ENCODE assay signal across 18 cellular contexts in the genomic region with DNA sequence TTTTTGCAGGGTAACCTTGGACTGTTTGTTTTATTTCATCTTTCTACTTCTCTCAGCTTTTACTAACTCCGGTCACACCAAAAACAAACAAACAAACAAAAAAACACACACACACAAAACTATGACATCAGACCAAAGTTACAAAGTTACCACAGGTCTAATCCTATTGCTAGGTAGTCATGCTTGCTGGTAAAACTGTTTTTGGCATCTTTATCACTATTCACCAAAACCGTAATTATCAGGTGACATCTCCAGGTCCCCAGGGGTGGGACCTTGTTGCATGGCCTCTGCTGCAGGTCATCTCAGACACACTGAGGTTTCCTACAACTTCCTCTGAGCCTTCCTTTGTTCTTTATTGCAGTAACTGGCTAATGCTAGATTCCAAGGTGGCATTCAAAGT.
A peak's percentile ranks its signal among the peaks of the same experiment; 100 is the strongest.
DNase-seq lines count a peak whose midpoint lies in the region; FAIRE-seq and TF ChIP-seq lines count a peak whose summit lies in the region.
"Had no signal": no experiment of that assay in that cellular context is flagged by ENCODE, and none has a peak within 500 bp of the region (broad histone marks: within the 10 kb centered on the region; RNA-seq: fewer than 3 reads in every experiment).

No MANE protein-coding gene starts in this region.

- H3K4me3 ChIP-seq in breast epithelium (no peak overlapping the region), mammary epithelial cell (replicated peaks in 1 of 3; ENCODE audit: insufficient read depth in 1 of 3, low read depth in 2 of 3, low read length in 3 of 3) (no peak overlapping the region), esophagus muscularis mucosa (no peak overlapping the region), muscle layer of duodenum (ENCODE audit: low read depth in 1 of 2, low read length in 2 of 2) (no peak overlapping the region), thyroid gland (replicated peaks in 1 of 3) (no peak overlapping the region)
- H3K4me3 ChIP-seq: SJCRH30 had no signal

- in situ Hi-C loops in mammary epithelial cell (cut with MboI; ENCODE audit: low sequenced_read_pairs in 2 of 2): no loop called here

- dilution Hi-C loops in mammary epithelial cell (cut with HindIII; ENCODE audit: low sequenced_read_pairs): no loop called here

- H3K36me3 ChIP-seq in breast epithelium: no peaks in the 10 kb centered on the region
- H3K36me3 ChIP-seq in mammary epithelial cell (ENCODE audit: insufficient read depth, low read length): no peaks in the 10 kb centered on the region
- H3K36me3 ChIP-seq in esophagus muscularis mucosa: no peaks in the 10 kb centered on the region
- no peaks in the 10 kb centered on the region for H3K36me3 ChIP-seq in muscle layer of duodenum (ENCODE audit: control insufficient read depth in 1 of 2, insufficient read depth in 2 of 2, low read length in 2 of 2)
- no peaks in the 10 kb centered on the region for H3K36me3 ChIP-seq in thyroid gland
- H3K36me3 ChIP-seq: brain microvascular endothelial cell, neutrophil, SJCRH30 had no signal

- H4K20me1 ChIP-seq in mammary epithelial cell (ENCODE audit: insufficient read depth, low read length): no peaks in the 10 kb centered on the region

- H3K9ac ChIP-seq in mammary epithelial cell (ENCODE audit: insufficient read depth, low read length): no peak overlapping the region

- no peak overlapping the region for H2AFZ ChIP-seq in mammary epithelial cell (ENCODE audit: low read depth, low read length)

- no peak for TF ChIP-seq EP300 in esophagus muscularis mucosa (IDR thresholded peaks at IDR 0.05)

- H3K4me2 ChIP-seq in mammary epithelial cell (ENCODE audit: insufficient read depth, low read depth, low read length): no peak overlapping the region

- 29% methylated on average over 2 of the region's 2 CpGs for WGBS in mammary epithelial cell (ENCODE audit: low coverage, missing lambda C conversion rate)
- WGBS in esophagus muscularis mucosa: 65% methylated on average over 2 of the region's 2 CpGs
- 36 to 70% methylated on average over 2 of the region's 2 CpGs for whole genome bisulfite sequencing in thyroid gland, 2 donors

- no peaks in the 10 kb centered on the region for H3K4me1 ChIP-seq in breast epithelium
- H3K4me1 ChIP-seq in mammary epithelial cell (ENCODE audit: insufficient read depth, low read length): no peaks in the 10 kb centered on the region
- H3K4me1 ChIP-seq in esophagus muscularis mucosa: peaks cover 18 to 48% (median 35%) of the 10 kb centered on the region in 4 donors
- peaks cover 0 to 5% of the 10 kb centered on the region in 2 donors for H3K4me1 ChIP-seq in muscle layer of duodenum (ENCODE audit: control insufficient read depth in 1 of 2, insufficient read depth in 2 of 2, low read length in 2 of 2)
- peaks cover 32 to 38% of the 10 kb centered on the region in 2 donors for H3K4me1 ChIP-seq in thyroid gland
- H3K4me1 ChIP-seq: SJCRH30 had no signal

- no peaks in the 10 kb centered on the region for H3K9me3 ChIP-seq in breast epithelium
- H3K9me3 ChIP-seq in mammary epithelial cell (replicated peaks; ENCODE audit: insufficient read depth, low read length): no peaks in the 10 kb centered on the region
- H3K9me3 ChIP-seq in esophagus muscularis mucosa: peaks cover 0 to 9% (median 0%) of the 10 kb centered on the region in 4 donors
- no peaks in the 10 kb centered on the region for H3K9me3 ChIP-seq in muscle layer of duodenum (ENCODE audit: control insufficient read depth in 1 of 2, low read length in 2 of 2)
- H3K9me3 ChIP-seq in thyroid gland: no peaks in the 10 kb centered on the region
- H3K9me3 ChIP-seq: neutrophil, SJCRH30 had no signal

- no TSS peak for BruUV-seq in mammary epithelial cell (replicated peaks; lab: Mats Ljungman, UMichigan)

- intact Hi-C loops in breast epithelium (cut with DNase I; ENCODE audit: low total_unique reads): no loop called here
- intact Hi-C loops in mammary epithelial cell (cut with micrococcal nuclease): no loop called here
- intact Hi-C loops in esophagus muscularis mucosa (cut with DNase I): no loop called here
- intact Hi-C loops in thyroid gland (cut with DNase I): no loop called here

- H3K79me2 ChIP-seq in mammary epithelial cell (ENCODE audit: insufficient read depth, low read length): no peaks in the 10 kb centered on the region

- no peak for TF ChIP-seq POLR2A in breast epithelium (IDR thresholded peaks at IDR 0.05)
- no peak for TF ChIP-seq POLR2A in esophagus muscularis mucosa (IDR thresholded peaks at IDR 0.05; ENCODE audit: low read depth)
- no peak for TF ChIP-seq POLR2A in thyroid gland (IDR thresholded peaks at IDR 0.05)

- H3K27ac ChIP-seq in breast epithelium: peak overlapping the region; percentile 46 to 56
- H3K27ac ChIP-seq in mammary epithelial cell (ENCODE audit: insufficient read depth, low read depth, low read length): no peak overlapping the region
- H3K27ac ChIP-seq in esophagus muscularis mucosa (replicated peaks in 1 of 4): peak overlapping the region; percentile 43 to 69 (median 57)
- H3K27ac ChIP-seq in muscle layer of duodenum (ENCODE audit: low read length): peak overlapping the region; percentile 35
- H3K27ac ChIP-seq in thyroid gland: peak overlapping the region; percentile 41 to 64 (median 42)
- H3K27ac ChIP-seq: 22Rv1, brain microvascular endothelial cell, neutrophil, SJCRH30 had no signal

- CTCF ChIA-PET in mammary epithelial cell (lab: Charles Lee; ENCODE audit: low non-redundant PET): no interaction called here

- no peak for FAIRE-seq in D721Med (lab: Jason Lieb, UNC)

- DNase-seq in breast epithelium (ENCODE audit: low spot score in 2 of 2) (no peak), mammary epithelial cell (no peak), esophagus muscularis mucosa (ENCODE audit: extremely low spot score) (no peak), thyroid gland (no peak), HuH-7.5 (ENCODE audit: low spot score) (no peak), islet precursor cell (no peak), D721Med (ENCODE audit: insufficient read length, low spot score) (no peak)
- DNase-seq: activated CD4-positive, alpha-beta T cell treated with anti-CD3 and anti-CD28 coated beads for 4 hours; activated naive CD4-positive, alpha-beta T cell treated with anti-CD3 and anti-CD28 coated beads, Interleukin-2, amount 50 U/mL, for 16 hours; brain microvascular endothelial cell; CD4-positive, CD25-positive, alpha-beta regulatory T cell; NCI-H187 treated with DMSO at 0.1 percent for 48 hours; NCI-H446; SJCRH30; stimulated activated CD4-positive, alpha-beta T cell treated with anti-CD3 and anti-CD28 coated beads, Interleukin-4, amount 100 ng/mL, for 1 hour had no signal

- TF ChIP-seq CTCF in breast epithelium (IDR thresholded peaks at IDR 0.05) (no peak), mammary epithelial cell (conservative IDR thresholded peaks at IDR 0.05 in 1 of 2, IDR thresholded peaks at IDR 0.05 in 1 of 2; ENCODE audit: extremely low read depth in 1 of 2, insufficient read depth in 1 of 2, low read depth in 1 of 2, low read length in 2 of 2) (no peak), esophagus muscularis mucosa (IDR thresholded peaks at IDR 0.05) (no peak), thyroid gland (IDR thresholded peaks at IDR 0.05) (no peak), D721Med (IDR thresholded peaks at IDR 0.05; ENCODE audit: insufficient read depth, missing control alignments) (no peak)

- H3K27me3 ChIP-seq in breast epithelium (no peaks in the 10 kb centered on the region), mammary epithelial cell (ENCODE audit: insufficient read depth, low read length) (no peaks in the 10 kb centered on the region), esophagus muscularis mucosa (no peaks in the 10 kb centered on the region), muscle layer of duodenum (ENCODE audit: low read depth, low read length) (no peaks in the 10 kb centered on the region), thyroid gland (no peaks in the 10 kb centered on the region)
- H3K27me3 ChIP-seq: brain microvascular endothelial cell, neutrophil had no signal
